1 cellular context compared by ENCODE assay signal in the genomic region with DNA sequence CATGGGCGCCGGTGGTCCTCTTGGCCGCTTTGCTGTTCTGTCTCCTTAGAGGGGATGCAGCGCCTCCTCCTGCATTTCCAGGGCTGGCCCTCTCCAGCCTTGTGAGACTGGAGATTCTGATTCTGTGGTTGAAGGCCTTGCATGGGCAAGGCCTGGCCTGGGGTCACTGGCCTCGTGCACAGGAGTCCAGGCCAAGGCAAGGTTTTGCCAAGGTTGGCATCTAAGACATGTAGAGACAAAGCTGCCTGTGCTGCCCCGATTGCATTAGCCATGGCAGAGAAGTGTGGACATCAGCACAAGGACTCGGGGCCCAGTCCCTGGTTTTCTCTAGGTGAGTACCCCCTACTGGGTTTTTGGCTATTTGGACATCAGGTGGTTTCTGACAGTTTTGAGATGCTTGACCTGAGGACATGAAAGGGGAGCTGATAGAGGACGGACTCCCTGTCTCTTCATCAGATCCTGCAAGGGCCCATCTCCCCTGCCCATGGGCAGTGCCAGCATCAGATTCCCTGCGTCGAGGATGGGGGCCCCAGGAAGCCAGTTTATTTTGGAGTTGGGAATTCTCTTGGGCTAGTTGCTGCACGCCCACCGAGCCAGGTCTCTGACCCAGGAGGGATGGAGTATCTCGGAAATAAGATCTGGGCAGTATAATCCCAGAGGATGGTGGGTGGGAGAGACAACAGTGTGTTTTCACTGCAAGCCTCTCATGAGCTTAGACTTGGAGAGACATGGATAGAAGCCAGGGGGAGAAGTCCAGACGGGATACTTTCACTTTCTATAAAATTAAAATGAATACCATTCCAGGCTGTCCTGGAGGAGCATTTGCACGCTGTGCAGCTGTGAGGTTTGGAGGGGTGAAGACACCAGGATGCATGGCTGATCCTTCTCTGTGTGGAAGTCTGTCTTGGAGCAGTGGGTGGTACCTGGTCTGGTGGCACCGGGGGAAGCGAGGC.
TF ChIP-seq lines count a peak whose summit lies in the region.

No MANE protein-coding gene starts in this region.

TF ChIP-seq in endothelial cell of umbilical vein, 7 proteins besides CTCF, POLR2A, EP300 and RAD21 (continued from another document):
- TF ChIP-seq, protein P1, sequence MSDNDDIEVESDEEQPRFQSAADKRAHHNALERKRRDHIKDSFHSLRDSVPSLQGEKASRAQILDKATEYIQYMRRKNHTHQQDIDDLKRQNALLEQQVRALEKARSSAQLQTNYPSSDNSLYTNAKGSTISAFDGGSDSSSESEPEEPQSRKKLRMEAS (IDR thresholded peaks at IDR 0.05; ENCODE audit: insufficient read depth, insufficient read length) = no peak
- TF ChIP-seq MYC (IDR thresholded peaks at IDR 0.05; ENCODE audit: low read depth, low read length) (no peak), POLR2AphosphoS5 (IDR thresholded peaks at IDR 0.05; ENCODE audit: insufficient read depth, low read depth, low read length) (no peak), EZH2 (IDR thresholded peaks at IDR 0.05; ENCODE audit: borderline replicate concordance, low read depth, low read length, severe bottlenecking) (no peak)
